1 cellular context compared by ENCODE assay signal in the genomic region with DNA sequence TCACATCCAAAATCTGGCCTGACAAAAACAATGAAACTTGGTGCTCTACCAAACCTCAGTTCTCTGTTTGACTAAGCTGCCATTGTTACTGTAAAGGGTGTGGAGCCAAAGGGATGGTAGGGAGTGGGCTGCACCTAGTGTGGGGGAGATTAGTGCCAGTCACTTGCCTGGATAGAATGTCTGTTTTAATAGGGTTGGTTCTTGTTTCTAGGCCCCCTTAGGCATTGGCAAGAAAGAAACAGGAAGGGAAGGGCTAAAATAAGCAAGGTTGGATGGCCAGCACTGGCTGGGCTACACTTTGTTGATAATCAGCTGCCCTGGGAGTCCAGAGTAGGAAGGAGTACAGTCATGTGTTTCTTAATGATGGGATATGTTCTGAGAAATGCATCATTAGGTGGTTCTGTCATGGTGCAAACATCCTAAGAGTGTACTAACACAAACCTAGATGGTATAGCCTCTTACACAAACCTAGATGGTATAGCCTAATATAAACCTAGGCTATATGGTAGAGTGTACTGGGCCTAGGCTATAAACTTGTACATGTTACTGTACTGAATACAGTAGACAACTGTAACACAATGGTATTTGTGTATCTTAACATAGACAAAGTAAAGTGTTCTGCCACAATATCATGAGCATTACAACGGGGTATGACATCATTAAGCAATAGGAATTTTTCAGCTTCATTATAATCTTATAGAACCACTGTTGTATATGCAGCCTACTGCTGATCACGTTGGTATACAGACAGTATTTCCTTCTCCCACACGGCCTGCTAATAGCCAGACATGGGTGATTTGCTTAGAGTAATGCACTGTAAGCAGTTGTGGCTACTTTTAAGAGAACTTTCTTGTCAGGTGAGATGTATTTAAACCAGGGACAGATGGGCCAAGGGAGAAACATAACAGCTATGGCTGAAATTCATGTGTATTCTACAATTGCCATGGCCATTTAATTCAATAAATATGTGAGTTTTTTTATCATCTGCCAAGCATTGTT.
TF ChIP-seq lines count a peak whose summit lies in the region.

No MANE protein-coding gene starts in this region.

TF ChIP-seq in HepG2, 621 proteins besides CTCF, POLR2A, EP300 and RAD21:
- no peak for TF ChIP-seq TOPORS (CRISPR knock-in tag; IDR thresholded peaks at IDR 0.05)
- peak; percentile 55; the same call in 1 of the 2 replicates for TF ChIP-seq ATF7 (IDR thresholded peaks at IDR 0.05)
- TF ChIP-seq ATF7 (CRISPR knock-in tag; IDR thresholded peaks at IDR 0.05) = no peak
TF ChIP-seq in HepG2: peak in this region for 1.
